ENCODE assay signal across 25 cellular contexts in genomic region chr2:11574176-11575046, GRCh38. TPM values are rescaled to one million over a fixed set of nuclear protein-coding genes. Genes with fewer than 3 reads are reported as not detected.
DNase-seq lines count a peak whose midpoint lies in the region; ATAC-seq and TF ChIP-seq lines count a peak whose summit lies in the region.
"Had no signal": no experiment of that assay in that cellular context is flagged by ENCODE, and none has a peak within 500 bp of the region (broad histone marks: within the 10 kb centered on the region; RNA-seq: fewer than 3 reads in every experiment).

No MANE protein-coding gene starts in this region.

- H3K9me3 Mint-ChIP-seq in chondrocyte (ENCODE audit: low read depth): no peaks in the 10 kb centered on the region
- H3K9me3 Mint-ChIP-seq in stimulated activated memory B cell treated with anti-CD40 and anti-IgM and Interleukin-4, amounts not matched to agents 10 μg/mL and 1 μg/mL and 100 μg/mL, for 72 hours: no peaks in the 10 kb centered on the region
- no peaks in the 10 kb centered on the region for H3K9me3 Mint-ChIP-seq in activated T-cell treated with anti-CD3 and anti-CD28 coated beads, Interleukin-2, amount 50 U/mL, for 4 hours
- H3K9me3 Mint-ChIP-seq: activated CD4-positive, alpha-beta T cell treated with anti-CD3 and anti-CD28 coated beads, Interleukin-2, amount 10 ng/mL, durations not matched to agents 24 days and 14 days; endodermal cell; H9; type B pancreatic cell had no signal

- WGBS in lower leg skin, 2 donors: 79 to 80% methylated on average over 12 of the region's 12 CpGs

- no peaks in the 10 kb centered on the region for H3K27me3 ChIP-seq in HUES48 (ENCODE audit: control insufficient read depth, insufficient read depth, low read length)
- H3K27me3 ChIP-seq: hepatocyte had no signal

- no peak overlapping the region for H3K9ac ChIP-seq in HUES48 (ENCODE audit: low read depth, low read length)
- H3K9ac ChIP-seq: parathyroid adenoma had no signal

- H3K27ac Mint-ChIP-seq in chondrocyte (ENCODE audit: unreplicated experiment): peak overlapping the region; percentile 65
- no peak overlapping the region for H3K27ac Mint-ChIP-seq in stimulated activated memory B cell treated with anti-CD40 and anti-IgM and Interleukin-4, amounts not matched to agents 10 μg/mL and 1 μg/mL and 100 μg/mL, for 72 hours
- H3K27ac Mint-ChIP-seq: activated CD4-positive, alpha-beta T cell treated with anti-CD3 and anti-CD28 coated beads, Interleukin-2, amount 10 ng/mL, durations not matched to agents 24 days and 14 days; type B pancreatic cell had no signal

- peak; percentile 3 for ATAC-seq in stimulated activated memory B cell treated with anti-CD40 and anti-IgM and Interleukin-4, amounts not matched to agents 10 μg/mL and 1 μg/mL and 100 μg/mL, for 72 hours
- ATAC-seq in activated T-cell treated with anti-CD3 and anti-CD28 coated beads, Interleukin-2, amount 50 U/mL, for 4 hours: no peak
- no peak for ATAC-seq in HG02852 (IDR thresholded peaks at IDR 0.05; ENCODE audit: unreplicated experiment)
- ATAC-seq: left cardiac atrium, sciatic nerve had no signal

- peaks cover 21% of the 10 kb centered on the region for H3K4me1 ChIP-seq in HUES48 (ENCODE audit: control insufficient read depth, insufficient read depth, low read length)
- H3K4me1 ChIP-seq: esophagus squamous epithelium had no signal

- no peaks in the 10 kb centered on the region; the same call in 1 of the 2 replicates for H3K36me3 ChIP-seq in HUES48 (ENCODE audit: control insufficient read depth, insufficient read depth, low read length)
- H3K36me3 ChIP-seq: esophagus squamous epithelium had no signal

- intact Hi-C loops in lower leg skin (cut with DNase I; ENCODE audit: low total_unique reads): no loop called here

- TF ChIP-seq POLR2A in lower leg skin (IDR thresholded peaks at IDR 0.05): no peak

- peak; percentile 72 for DNase-seq in chondrocyte (ENCODE audit: low spot score)
- DNase-seq in myocyte (ENCODE audit: low read depth): peak; percentile 34
- no peak for DNase-seq in activated T-cell treated with anti-CD3 and anti-CD28 coated beads, Interleukin-2, amount 50 U/mL, for 4 hours
- DNase-seq in activated naive CD4-positive, alpha-beta T cell treated with Interleukin-2 at 50 U/mL for 16 hours: no peak
- DNase-seq in lower leg skin (ENCODE audit: low spot score in 2 of 2): no peak
- DNase-seq: activated CD4-positive, alpha-beta T cell treated with anti-CD3 and anti-CD28 coated beads, Interleukin-2, amount 10 ng/mL, durations not matched to agents 24 days and 14 days; activated CD8-positive, alpha-beta memory T cell treated with anti-CD3 and anti-CD28 coated beads for 24 hours; activated gamma-delta T cell; central memory CD4-positive, alpha-beta T cell; esophagus squamous epithelium; foreskin melanocyte; H9; left cardiac atrium; NCI-H1436; NCI-H2081; stimulated activated CD4-positive, alpha-beta T cell treated with anti-CD3 and anti-CD28 coated beads, Interleukin-4, amount 100 ng/mL, for 24 hours had no signal

- no peaks in the 10 kb centered on the region for H3K9me3 ChIP-seq in HUES48 (ENCODE audit: control insufficient read depth, insufficient read depth, low read length)
- H3K9me3 ChIP-seq: esophagus squamous epithelium had no signal

- peaks cover 14% of the 10 kb centered on the region for H3K4me1 Mint-ChIP-seq in chondrocyte (ENCODE audit: low read depth)
- no peaks in the 10 kb centered on the region for H3K4me1 Mint-ChIP-seq in stimulated activated memory B cell treated with anti-CD40 and anti-IgM and Interleukin-4, amounts not matched to agents 10 μg/mL and 1 μg/mL and 100 μg/mL, for 72 hours
- H3K4me1 Mint-ChIP-seq in activated T-cell treated with anti-CD3 and anti-CD28 coated beads, Interleukin-2, amount 50 U/mL, for 4 hours (ENCODE audit: low read depth): no peaks in the 10 kb centered on the region
- H3K4me1 Mint-ChIP-seq: activated CD4-positive, alpha-beta T cell treated with anti-CD3 and anti-CD28 coated beads, Interleukin-2, amount 10 ng/mL, durations not matched to agents 24 days and 14 days had no signal

- TF ChIP-seq CTCF in chondrocyte (IDR thresholded peaks at IDR 0.05) (no peak), lower leg skin (IDR thresholded peaks at IDR 0.05) (no peak)

- H3K27me3 Mint-ChIP-seq in chondrocyte (ENCODE audit: low read depth): peaks cover 3% of the 10 kb centered on the region
- H3K27me3 Mint-ChIP-seq in stimulated activated memory B cell treated with anti-CD40 and anti-IgM and Interleukin-4, amounts not matched to agents 10 μg/mL and 1 μg/mL and 100 μg/mL, for 72 hours: peaks cover 6% of the 10 kb centered on the region
- no peaks in the 10 kb centered on the region for H3K27me3 Mint-ChIP-seq in activated T-cell treated with anti-CD3 and anti-CD28 coated beads, Interleukin-2, amount 50 U/mL, for 4 hours (ENCODE audit: low read depth)
- H3K27me3 Mint-ChIP-seq: type B pancreatic cell had no signal

- no peaks in the 10 kb centered on the region for H3K36me3 Mint-ChIP-seq in chondrocyte (ENCODE audit: low read depth)
- no peaks in the 10 kb centered on the region for H3K36me3 Mint-ChIP-seq in stimulated activated memory B cell treated with anti-CD40 and anti-IgM and Interleukin-4, amounts not matched to agents 10 μg/mL and 1 μg/mL and 100 μg/mL, for 72 hours
- no peaks in the 10 kb centered on the region for H3K36me3 Mint-ChIP-seq in activated T-cell treated with anti-CD3 and anti-CD28 coated beads, Interleukin-2, amount 50 U/mL, for 4 hours (ENCODE audit: insufficient read depth)

- H3K4me3 ChIP-seq in HUES48 (ENCODE audit: low read depth, low read length): no peak overlapping the region
- H3K4me3 ChIP-seq in lower leg skin (ENCODE audit: low read depth, poor library complexity, severe bottlenecking): no peak overlapping the region
- H3K4me3 ChIP-seq: esophagus squamous epithelium, hepatocyte had no signal

- peak overlapping the region; percentile 22 for H3K27ac ChIP-seq in HUES48 (ENCODE audit: low read depth, low read length)
- H3K27ac ChIP-seq: esophagus squamous epithelium, parathyroid adenoma had no signal

- H3K4me3 Mint-ChIP-seq in chondrocyte (ENCODE audit: unreplicated experiment): no peak overlapping the region
- no peak overlapping the region for H3K4me3 Mint-ChIP-seq in stimulated activated memory B cell treated with anti-CD40 and anti-IgM and Interleukin-4, amounts not matched to agents 10 μg/mL and 1 μg/mL and 100 μg/mL, for 72 hours
- H3K4me3 Mint-ChIP-seq in activated T-cell treated with anti-CD3 and anti-CD28 coated beads, Interleukin-2, amount 50 U/mL, for 4 hours: no peak overlapping the region
- H3K4me3 Mint-ChIP-seq: activated CD4-positive, alpha-beta T cell treated with anti-CD3 and anti-CD28 coated beads, Interleukin-2, amount 10 ng/mL, durations not matched to agents 24 days and 14 days; endodermal cell; type B pancreatic cell had no signal

RNA-seq across cellular contexts. Expression of gene GREB1, which starts 40.6 kb away (rescaled TPM):
- total RNA-seq in chondrocyte: 0.52 to 2.2 TPM (median 1.6 TPM) in 3 replicates
- total RNA-seq in myocyte: 0.24 and 0.52 TPM in 2 replicates
- 0.42 TPM for polyA plus RNA-seq in myocyte (2012)
- total RNA-seq in activated T-cell treated with anti-CD3 and anti-CD28 coated beads, Interleukin-2, amount 50 U/mL, for 4 hours: under 1 TPM; 0.32 to 0.33 (median 0.33) TPM
- 10 to 100 TPM in 1 of 4 donors, 1 to 10 TPM in 3; 2.4 to 12.2 (median 4.0) TPM for total RNA-seq in lower leg skin
- polyA plus RNA-seq: BJ had no signal

Comparison
In these comparisons a context has a peak if more than half of its experiments do, and no peak if none do; other contexts are left out.
1. DNase-seq: peak in chondrocyte (single experiment) and myocyte (single experiment); none in activated T-cell treated with anti-CD3 and anti-CD28 coated beads, Interleukin-2, amount 50 U/mL, for 4 hours (single experiment), activated naive CD4-positive, alpha-beta T cell treated with Interleukin-2 at 50 U/mL for 16 hours (single experiment) and lower leg skin (0 of 2).